In the genomic region with DNA sequence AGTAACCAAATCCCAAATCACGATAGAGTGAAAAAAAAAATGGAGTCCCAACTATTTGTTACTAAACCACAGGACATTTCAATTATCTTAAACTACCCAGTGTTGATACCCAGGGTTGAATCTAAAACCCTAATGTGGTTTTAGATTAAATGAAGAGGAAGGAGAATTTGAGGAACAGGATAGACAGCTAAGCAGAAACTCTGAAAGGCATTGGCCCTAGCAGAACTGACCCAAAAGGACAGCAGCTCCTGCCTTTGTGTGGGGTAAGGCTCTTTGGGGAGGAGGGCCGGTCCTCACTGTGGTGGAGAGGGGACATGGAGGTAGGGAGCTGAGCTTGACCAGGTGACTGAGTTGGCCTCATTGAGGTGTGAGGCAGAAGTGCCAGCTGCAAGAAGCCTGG, we compare ENCODE assay signal across 18 cellular contexts.
"Had no signal": no experiment of that assay in that cellular context is flagged by ENCODE, and none has a peak within 500 bp of the region (broad histone marks: within the 10 kb centered on the region; RNA-seq: fewer than 3 reads in every experiment).

No MANE protein-coding gene starts in this region.

- H3K9me3 Mint-ChIP-seq: activated naive CD4-positive, alpha-beta T cell treated with anti-CD3 and anti-CD28 coated beads for 36 hours; activated T-helper 17 cell treated with anti-CD3 and anti-CD28 coated beads, Interleukin-2, amount 50 U/mL, for 72 hours; endodermal cell; mesothelial cell of epicardium; neural progenitor cell had no signal

- H3K4me3 ChIP-seq: cardiac muscle cell, dorsolateral prefrontal cortex, gastrocnemius medialis, heart left ventricle, lung, neural progenitor cell, tibial nerve had no signal

- H3K36me3 ChIP-seq: cardiac muscle cell, gastrocnemius medialis, heart left ventricle, neural progenitor cell, tibial nerve had no signal

- H3K4me1 ChIP-seq: gastrocnemius medialis, neural progenitor cell, parathyroid adenoma, tibial nerve had no signal

- H3K36me3 Mint-ChIP-seq: mesothelial cell of epicardium, neural progenitor cell had no signal

- H3K27ac ChIP-seq: cardiac muscle cell, dorsolateral prefrontal cortex, gastrocnemius medialis, heart left ventricle, neural progenitor cell, parathyroid adenoma, tibial nerve had no signal

- H3K27ac Mint-ChIP-seq: activated naive CD4-positive, alpha-beta T cell treated with anti-CD3 and anti-CD28 coated beads for 36 hours; activated T-helper 17 cell treated with anti-CD3 and anti-CD28 coated beads, Interleukin-2, amount 50 U/mL, for 72 hours; endodermal cell; mesothelial cell of epicardium; neural progenitor cell had no signal

- H3K27me3 ChIP-seq: cardiac muscle cell, gastrocnemius medialis, heart left ventricle, neural progenitor cell, tibial nerve had no signal

- DNase-seq: activated naive CD4-positive, alpha-beta T cell treated with anti-CD3 and anti-CD28 coated beads for 36 hours; activated T-cell treated with anti-CD3 and anti-CD28 coated beads for 4 hours; dorsolateral prefrontal cortex; endodermal cell; erythroblast; gastrocnemius medialis; heart left ventricle; left cardiac atrium; stimulated activated CD4-positive, alpha-beta T cell treated with anti-CD3 and anti-CD28 coated beads, Interleukin-1b, Interleukin-23, amount 100 ng/mL, for 48 hours; substantia nigra had no signal

- H3K9me3 ChIP-seq: gastrocnemius medialis, heart left ventricle, tibial nerve had no signal

- ATAC-seq: activated CD4-positive, CD25-positive, alpha-beta regulatory T cell treated with anti-CD3 and anti-CD28 coated beads, Interleukin-2, amount 50 U/mL, for 24 hours; activated T-helper 17 cell treated with anti-CD3 and anti-CD28 coated beads, Interleukin-2, amount 50 U/mL, for 72 hours; gastrocnemius medialis had no signal

- H3K4me3 Mint-ChIP-seq: activated naive CD4-positive, alpha-beta T cell treated with anti-CD3 and anti-CD28 coated beads for 36 hours; activated T-helper 17 cell treated with anti-CD3 and anti-CD28 coated beads, Interleukin-2, amount 50 U/mL, for 72 hours; endodermal cell; mesothelial cell of epicardium; neural progenitor cell had no signal

- H3K4me1 Mint-ChIP-seq: mesothelial cell of epicardium had no signal
